8 cellular contexts compared by ENCODE assay signal in genomic region chr3:194204036-194204792, GRCh38.
A peak's percentile ranks its signal among the peaks of the same experiment; 100 is the strongest.
DNase-seq lines count a peak whose midpoint lies in the region; ATAC-seq and TF ChIP-seq lines count a peak whose summit lies in the region.

No MANE protein-coding gene starts in this region.

- peak overlapping the region; percentile 82 for H3K4me3 Mint-ChIP-seq in T-helper 2 cell treated with Interferon-gamma antibody and Interleukin-4, amounts not matched to agents 5 μg/mL and 100 μg/mL, for 36 hours
- H3K4me3 Mint-ChIP-seq in dendritic cell treated with granulocyte-macrophage colony-stimulating factor and Interleukin-4, amounts not matched to agents 40 ng/mL and 50 ng/mL, for 4 days: peak overlapping the region; percentile 55
- H3K4me3 Mint-ChIP-seq in neural crest cell: peak overlapping the region; percentile 81

- H3K4me1 Mint-ChIP-seq in T-helper 2 cell treated with Interferon-gamma antibody and Interleukin-4, amounts not matched to agents 5 μg/mL and 100 μg/mL, for 36 hours (ENCODE audit: low read depth): peaks cover 27% of the 10 kb centered on the region
- H3K4me1 Mint-ChIP-seq in dendritic cell treated with granulocyte-macrophage colony-stimulating factor and Interleukin-4, amounts not matched to agents 40 ng/mL and 50 ng/mL, for 4 days (ENCODE audit: low read depth): peaks cover 22% of the 10 kb centered on the region
- peaks cover 50% of the 10 kb centered on the region for H3K4me1 Mint-ChIP-seq in neural crest cell

- intact Hi-C loops in dendritic cell treated with granulocyte-macrophage colony-stimulating factor and Interleukin-4, amounts not matched to agents 40 ng/mL and 50 ng/mL, for 4 days (cut with micrococcal nuclease): no loop called here

- ATAC-seq in GM19324 (IDR thresholded peaks at IDR 0.05; ENCODE audit: low FRiP score, unreplicated experiment) (no peak), HG02938 (IDR thresholded peaks at IDR 0.05; ENCODE audit: unreplicated experiment) (no peak), HG03139 (IDR thresholded peaks at IDR 0.05; ENCODE audit: unreplicated experiment) (no peak)

- DNase-seq in T-helper 2 cell treated with Interferon-gamma antibody and Interleukin-4, amounts not matched to agents 5 μg/mL and 100 μg/mL, for 36 hours (ENCODE audit: low spot score): peak; percentile 19
- DNase-seq in T-helper 2 cell (no peak), NCI-H2196 treated with DMSO at 0.1 percent for 48 hours (lab: John Stamatoyannopoulos, UW; ENCODE audit: unreplicated experiment) (peak; percentile 47), neural crest cell (ENCODE audit: low read depth, low spot score) (no peak)

- no peaks in the 10 kb centered on the region for H3K36me3 Mint-ChIP-seq in T-helper 2 cell treated with Interferon-gamma antibody and Interleukin-4, amounts not matched to agents 5 μg/mL and 100 μg/mL, for 36 hours (ENCODE audit: low read depth)
- H3K36me3 Mint-ChIP-seq in dendritic cell treated with granulocyte-macrophage colony-stimulating factor and Interleukin-4, amounts not matched to agents 40 ng/mL and 50 ng/mL, for 4 days (ENCODE audit: low read depth): no peaks in the 10 kb centered on the region
- H3K36me3 Mint-ChIP-seq in neural crest cell (ENCODE audit: low read depth): no peaks in the 10 kb centered on the region

- no peaks in the 10 kb centered on the region for H3K9me3 Mint-ChIP-seq in T-helper 2 cell treated with Interferon-gamma antibody and Interleukin-4, amounts not matched to agents 5 μg/mL and 100 μg/mL, for 36 hours
- no peaks in the 10 kb centered on the region for H3K9me3 Mint-ChIP-seq in dendritic cell treated with granulocyte-macrophage colony-stimulating factor and Interleukin-4, amounts not matched to agents 40 ng/mL and 50 ng/mL, for 4 days
- H3K9me3 Mint-ChIP-seq in neural crest cell: no peaks in the 10 kb centered on the region

- H3K27ac Mint-ChIP-seq in T-helper 2 cell treated with Interferon-gamma antibody and Interleukin-4, amounts not matched to agents 5 μg/mL and 100 μg/mL, for 36 hours: no peak overlapping the region
- no peak overlapping the region for H3K27ac Mint-ChIP-seq in dendritic cell treated with granulocyte-macrophage colony-stimulating factor and Interleukin-4, amounts not matched to agents 40 ng/mL and 50 ng/mL, for 4 days
- peak overlapping the region; percentile 95 for H3K27ac Mint-ChIP-seq in neural crest cell (ENCODE audit: unreplicated experiment)

- peaks cover 49% of the 10 kb centered on the region for H3K27me3 Mint-ChIP-seq in T-helper 2 cell treated with Interferon-gamma antibody and Interleukin-4, amounts not matched to agents 5 μg/mL and 100 μg/mL, for 36 hours (ENCODE audit: low read depth)
- H3K27me3 Mint-ChIP-seq in dendritic cell treated with granulocyte-macrophage colony-stimulating factor and Interleukin-4, amounts not matched to agents 40 ng/mL and 50 ng/mL, for 4 days: peaks cover 69% of the 10 kb centered on the region
- peaks cover 46% of the 10 kb centered on the region for H3K27me3 Mint-ChIP-seq in neural crest cell (ENCODE audit: low read depth)

- TF ChIP-seq CTCF in neural crest cell (conservative IDR thresholded peaks at IDR 0.05): peak; percentile 25

Comparison
In these comparisons a context has a peak if more than half of its experiments do, and no peak if none do; other contexts are left out.
1. DNase-seq: peak in T-helper 2 cell treated with Interferon-gamma antibody and Interleukin-4, amounts not matched to agents 5 μg/mL and 100 μg/mL, for 36 hours (single experiment) and NCI-H2196 treated with DMSO at 0.1 percent for 48 hours (single experiment); none in T-helper 2 cell (0 of 5) and neural crest cell (single experiment).
2. Peak in every context shown above with its lines, with median percentiles within 50 percentile points of each other: H3K4me3 Mint-ChIP-seq.